ENCODE assay signal across 1 cellular context in genomic region chr22:19478466-19479357, GRCh38.
TF ChIP-seq lines count a peak whose summit lies in the region.

UFD1 (minus strand) TSS chr22:19479193; CDS start chr22:19479085, 108 bp downstream.

TF ChIP-seq in HepG2, 621 proteins besides CTCF, POLR2A, EP300 and RAD21 (continued from another document and continues in another):
- TF ChIP-seq, protein P1, sequence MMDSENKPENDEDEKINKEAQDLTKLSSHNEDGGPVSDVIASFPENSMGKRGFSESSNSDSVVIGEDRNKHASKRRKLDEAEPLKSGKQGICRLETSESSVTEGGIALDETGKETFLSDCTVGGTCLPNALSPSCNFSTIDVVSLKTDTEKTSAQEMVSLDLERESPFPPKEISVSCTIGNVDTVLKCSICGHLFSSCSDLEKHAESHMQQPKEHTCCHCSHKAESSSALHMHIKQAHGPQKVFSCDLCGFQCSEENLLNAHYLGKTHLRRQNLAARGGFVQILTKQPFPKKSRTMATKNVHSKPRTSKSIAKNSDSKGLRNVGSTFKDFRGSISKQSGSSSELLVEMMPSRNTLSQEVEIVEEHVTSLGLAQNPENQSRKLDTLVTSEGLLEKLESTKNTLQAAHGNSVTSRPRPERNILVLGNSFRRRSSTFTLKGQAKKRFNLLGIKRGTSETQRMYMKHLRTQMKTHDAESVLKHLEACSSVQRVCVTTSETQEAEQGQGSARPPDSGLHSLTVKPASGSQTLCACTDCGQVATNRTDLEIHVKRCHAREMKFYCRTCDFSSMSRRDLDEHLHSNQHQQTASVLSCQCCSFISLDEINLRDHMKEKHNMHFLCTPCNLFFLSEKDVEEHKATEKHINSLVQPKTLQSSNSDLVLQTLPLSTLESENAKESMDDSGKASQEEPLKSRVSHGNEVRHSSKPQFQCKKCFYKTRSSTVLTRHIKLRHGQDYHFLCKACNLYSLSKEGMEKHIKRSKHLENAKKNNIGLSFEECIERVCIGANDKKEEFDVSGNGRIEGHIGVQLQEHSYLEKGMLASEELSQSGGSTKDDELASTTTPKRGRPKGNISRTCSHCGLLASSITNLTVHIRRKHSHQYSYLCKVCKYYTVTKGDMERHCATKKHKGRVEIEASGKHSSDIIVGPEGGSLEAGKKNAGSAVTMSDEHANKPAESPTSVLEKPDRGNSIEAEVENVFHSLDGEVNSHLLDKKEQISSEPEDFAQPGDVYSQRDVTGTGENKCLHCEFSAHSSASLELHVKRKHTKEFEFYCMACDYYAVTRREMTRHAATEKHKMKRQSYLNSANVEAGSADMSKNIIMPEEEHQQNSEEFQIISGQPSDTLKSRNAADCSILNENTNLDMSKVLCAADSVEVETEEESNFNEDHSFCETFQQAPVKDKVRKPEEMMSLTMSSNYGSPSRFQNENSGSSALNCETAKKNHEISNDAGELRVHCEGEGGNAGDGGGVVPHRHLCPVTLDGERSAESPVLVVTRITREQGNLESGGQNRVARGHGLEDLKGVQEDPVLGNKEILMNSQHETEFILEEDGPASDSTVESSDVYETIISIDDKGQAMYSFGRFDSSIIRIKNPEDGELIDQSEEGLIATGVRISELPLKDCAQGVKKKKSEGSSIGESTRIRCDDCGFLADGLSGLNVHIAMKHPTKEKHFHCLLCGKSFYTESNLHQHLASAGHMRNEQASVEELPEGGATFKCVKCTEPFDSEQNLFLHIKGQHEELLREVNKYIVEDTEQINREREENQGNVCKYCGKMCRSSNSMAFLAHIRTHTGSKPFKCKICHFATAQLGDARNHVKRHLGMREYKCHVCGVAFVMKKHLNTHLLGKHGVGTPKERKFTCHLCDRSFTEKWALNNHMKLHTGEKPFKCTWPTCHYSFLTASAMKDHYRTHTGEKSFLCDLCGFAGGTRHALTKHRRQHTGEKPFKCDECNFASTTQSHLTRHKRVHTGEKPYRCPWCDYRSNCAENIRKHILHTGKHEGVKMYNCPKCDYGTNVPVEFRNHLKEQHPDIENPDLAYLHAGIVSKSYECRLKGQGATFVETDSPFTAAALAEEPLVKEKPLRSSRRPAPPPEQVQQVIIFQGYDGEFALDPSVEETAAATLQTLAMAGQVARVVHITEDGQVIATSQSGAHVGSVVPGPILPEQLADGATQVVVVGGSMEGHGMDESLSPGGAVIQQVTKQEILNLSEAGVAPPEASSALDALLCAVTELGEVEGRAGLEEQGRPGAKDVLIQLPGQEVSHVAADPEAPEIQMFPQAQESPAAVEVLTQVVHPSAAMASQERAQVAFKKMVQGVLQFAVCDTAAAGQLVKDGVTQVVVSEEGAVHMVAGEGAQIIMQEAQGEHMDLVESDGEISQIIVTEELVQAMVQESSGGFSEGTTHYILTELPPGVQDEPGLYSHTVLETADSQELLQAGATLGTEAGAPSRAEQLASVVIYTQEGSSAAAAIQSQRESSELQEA (CRISPR knock-in tag; IDR thresholded peaks at IDR 0.05; ENCODE audit: not compliant biosample characterization), result no peak
- TF ChIP-seq ZNF503 (CRISPR knock-in tag; IDR thresholded peaks at IDR 0.05), result no peak
- TF ChIP-seq AHDC1 (CRISPR knock-in tag; IDR thresholded peaks at IDR 0.05; ENCODE audit: borderline replicate concordance), result no peak
- 0 out of 2 replicates have a peak, but pooled peaks have one; percentile 21 for TF ChIP-seq ZBTB25 (CRISPR knock-in tag; IDR thresholded peaks at IDR 0.05)
- TF ChIP-seq AKAP8 (CRISPR knock-in tag; IDR thresholded peaks at IDR 0.05), result no peak
- no peak for TF ChIP-seq ZC3H13 (CRISPR knock-in tag; IDR thresholded peaks at IDR 0.05)
- TF ChIP-seq CAMTA2 (CRISPR knock-in tag; IDR thresholded peaks at IDR 0.05; ENCODE audit: borderline replicate concordance), result no peak
- 0 out of 2 replicates have a peak, but pooled peaks have one; percentile 11 for TF ChIP-seq ZNF44 (CRISPR knock-in tag; IDR thresholded peaks at IDR 0.05)
- TF ChIP-seq, protein P2, sequence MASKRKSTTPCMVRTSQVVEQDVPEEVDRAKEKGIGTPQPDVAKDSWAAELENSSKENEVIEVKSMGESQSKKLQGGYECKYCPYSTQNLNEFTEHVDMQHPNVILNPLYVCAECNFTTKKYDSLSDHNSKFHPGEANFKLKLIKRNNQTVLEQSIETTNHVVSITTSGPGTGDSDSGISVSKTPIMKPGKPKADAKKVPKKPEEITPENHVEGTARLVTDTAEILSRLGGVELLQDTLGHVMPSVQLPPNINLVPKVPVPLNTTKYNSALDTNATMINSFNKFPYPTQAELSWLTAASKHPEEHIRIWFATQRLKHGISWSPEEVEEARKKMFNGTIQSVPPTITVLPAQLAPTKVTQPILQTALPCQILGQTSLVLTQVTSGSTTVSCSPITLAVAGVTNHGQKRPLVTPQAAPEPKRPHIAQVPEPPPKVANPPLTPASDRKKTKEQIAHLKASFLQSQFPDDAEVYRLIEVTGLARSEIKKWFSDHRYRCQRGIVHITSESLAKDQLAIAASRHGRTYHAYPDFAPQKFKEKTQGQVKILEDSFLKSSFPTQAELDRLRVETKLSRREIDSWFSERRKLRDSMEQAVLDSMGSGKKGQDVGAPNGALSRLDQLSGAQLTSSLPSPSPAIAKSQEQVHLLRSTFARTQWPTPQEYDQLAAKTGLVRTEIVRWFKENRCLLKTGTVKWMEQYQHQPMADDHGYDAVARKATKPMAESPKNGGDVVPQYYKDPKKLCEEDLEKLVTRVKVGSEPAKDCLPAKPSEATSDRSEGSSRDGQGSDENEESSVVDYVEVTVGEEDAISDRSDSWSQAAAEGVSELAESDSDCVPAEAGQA (IDR thresholded peaks at IDR 0.05; ENCODE audit: low read depth), result no peak
- TF ChIP-seq, protein P2 (CRISPR knock-in tag; IDR thresholded peaks at IDR 0.05; ENCODE audit: borderline replicate concordance), result no peak
- TF ChIP-seq, protein P3, sequence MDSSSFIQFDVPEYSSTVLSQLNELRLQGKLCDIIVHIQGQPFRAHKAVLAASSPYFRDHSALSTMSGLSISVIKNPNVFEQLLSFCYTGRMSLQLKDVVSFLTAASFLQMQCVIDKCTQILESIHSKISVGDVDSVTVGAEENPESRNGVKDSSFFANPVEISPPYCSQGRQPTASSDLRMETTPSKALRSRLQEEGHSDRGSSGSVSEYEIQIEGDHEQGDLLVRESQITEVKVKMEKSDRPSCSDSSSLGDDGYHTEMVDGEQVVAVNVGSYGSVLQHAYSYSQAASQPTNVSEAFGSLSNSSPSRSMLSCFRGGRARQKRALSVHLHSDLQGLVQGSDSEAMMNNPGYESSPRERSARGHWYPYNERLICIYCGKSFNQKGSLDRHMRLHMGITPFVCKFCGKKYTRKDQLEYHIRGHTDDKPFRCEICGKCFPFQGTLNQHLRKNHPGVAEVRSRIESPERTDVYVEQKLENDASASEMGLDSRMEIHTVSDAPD (CRISPR knock-in tag; IDR thresholded peaks at IDR 0.05), result no peak
- TF ChIP-seq, protein P4, sequence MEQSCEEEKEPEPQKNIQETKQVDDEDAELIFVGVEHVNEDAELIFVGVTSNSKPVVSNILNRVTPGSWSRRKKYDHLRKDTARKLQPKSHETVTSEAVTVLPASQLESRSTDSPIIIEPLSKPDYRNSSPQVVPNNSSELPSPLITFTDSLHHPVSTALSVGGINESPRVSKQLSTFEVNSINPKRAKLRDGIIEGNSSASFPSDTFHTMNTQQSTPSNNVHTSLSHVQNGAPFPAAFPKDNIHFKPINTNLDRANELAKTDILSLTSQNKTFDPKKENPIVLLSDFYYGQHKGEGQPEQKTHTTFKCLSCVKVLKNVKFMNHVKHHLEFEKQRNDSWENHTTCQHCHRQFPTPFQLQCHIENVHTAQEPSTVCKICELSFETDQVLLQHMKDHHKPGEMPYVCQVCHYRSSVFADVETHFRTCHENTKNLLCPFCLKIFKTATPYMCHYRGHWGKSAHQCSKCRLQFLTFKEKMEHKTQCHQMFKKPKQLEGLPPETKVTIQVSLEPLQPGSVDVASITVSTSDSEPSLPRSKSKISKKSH (CRISPR knock-in tag; IDR thresholded peaks at IDR 0.05; ENCODE audit: borderline replicate concordance), result no peak
- TF ChIP-seq ZFP1 (CRISPR knock-in tag; IDR thresholded peaks at IDR 0.05), result no peak
- peak; percentile 54 for TF ChIP-seq POLR2AphosphoS5 (IDR thresholded peaks at IDR 0.05; ENCODE audit: low read depth, low read length)
- no peak for TF ChIP-seq FOSL1 (CRISPR knock-in tag; IDR thresholded peaks at IDR 0.05; ENCODE audit: borderline replicate concordance)
- TF ChIP-seq CSRNP1 (CRISPR knock-in tag; IDR thresholded peaks at IDR 0.05), result no peak
- no peak for TF ChIP-seq SNAI1 (CRISPR knock-in tag; IDR thresholded peaks at IDR 0.05; ENCODE audit: borderline replicate concordance)
- TF ChIP-seq SMAD9 (CRISPR knock-in tag; IDR thresholded peaks at IDR 0.05), result no peak
- TF ChIP-seq KLF9 (CRISPR knock-in tag; IDR thresholded peaks at IDR 0.05; ENCODE audit: low read depth), result no peak
- TF ChIP-seq ZNF337 (CRISPR knock-in tag; IDR thresholded peaks at IDR 0.05; ENCODE audit: borderline replicate concordance, low read depth), result no peak
